Comparison of ENCODE assay signal across 30 cellular contexts in the genomic region with DNA sequence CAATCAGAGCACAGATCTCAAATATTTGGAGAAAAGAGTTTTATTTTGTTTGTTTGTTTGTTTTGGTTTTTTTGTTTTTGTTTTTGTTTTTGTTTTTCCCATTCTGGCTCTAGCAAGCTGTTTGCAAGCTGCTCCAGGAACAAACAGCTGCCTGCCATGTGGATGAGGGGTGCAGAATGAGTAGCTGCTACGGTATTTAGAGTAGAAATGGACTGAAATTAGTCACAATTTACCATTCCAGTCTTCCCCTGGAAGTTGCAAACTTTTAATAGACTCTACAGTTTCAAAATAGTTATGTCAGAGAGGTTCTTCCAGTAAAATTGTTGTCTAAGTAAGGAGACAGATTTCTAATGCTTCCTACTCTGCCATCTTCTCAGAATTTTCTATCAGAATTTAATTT. TPM values are rescaled to one million over a fixed set of nuclear protein-coding genes. Genes with fewer than 3 reads are reported as not detected.
"Had no signal": no experiment of that assay in that cellular context is flagged by ENCODE, and none has a peak within 500 bp of the region (broad histone marks: within the 10 kb centered on the region; RNA-seq: fewer than 3 reads in every experiment).

No MANE protein-coding gene starts in this region.

- H3K4me1 Mint-ChIP-seq: activated B cell treated with CpG ODN at 0.5 μM for 24 hours; activated naive CD8-positive, alpha-beta T cell treated with anti-CD3 and anti-CD28 coated beads, Interleukin-2, amount 10 ng/mL, durations not matched to agents 7 days and 5 days; T-cell had no signal

- H3K36me3 Mint-ChIP-seq: activated CD4-positive, alpha-beta memory T cell treated with anti-CD3 and anti-CD28 coated beads for 36 hours; activated naive CD8-positive, alpha-beta T cell treated with anti-CD3 and anti-CD28 coated beads, Interleukin-2, amount 10 ng/mL, durations not matched to agents 7 days and 5 days; T-cell had no signal

- H3K4me3 Mint-ChIP-seq: activated B cell treated with CpG ODN at 0.5 μM for 24 hours; activated CD4-positive, alpha-beta memory T cell treated with anti-CD3 and anti-CD28 coated beads for 36 hours; activated naive CD8-positive, alpha-beta T cell treated with anti-CD3 and anti-CD28 coated beads, Interleukin-2, amount 10 ng/mL, durations not matched to agents 7 days and 5 days; dendritic cell treated with granulocyte-macrophage colony-stimulating factor and Interleukin-4, amounts not matched to agents 40 ng/mL and 50 ng/mL, for 4 days; stimulated activated naive CD8-positive, alpha-beta T cell treated with anti-CD3 and anti-CD28 coated beads, Interleukin-15, Interleukin-2, amounts not matched to agents 100 ng/mL and 50 ng/mL, for 24 hours; T-cell had no signal

- H3K27me3 ChIP-seq: esophagus muscularis mucosa, transverse colon, uterus had no signal

- H3K9me3 Mint-ChIP-seq: activated naive CD8-positive, alpha-beta T cell treated with anti-CD3 and anti-CD28 coated beads, Interleukin-2, amount 10 ng/mL, durations not matched to agents 7 days and 5 days had no signal

- DNase-seq: activated B cell treated with CpG ODN at 0.5 μM for 24 hours; activated CD4-positive, alpha-beta memory T cell treated with anti-CD3 and anti-CD28 coated beads for 36 hours; activated CD4-positive, alpha-beta T cell treated with anti-CD3 and anti-CD28 coated beads for 4 hours; activated naive CD4-positive, alpha-beta T cell; activated naive CD8-positive, alpha-beta T cell treated with anti-CD3 and anti-CD28 coated beads, Interleukin-2, amount 10 ng/mL, durations not matched to agents 7 days and 5 days; activated T-cell treated with anti-CD3 and anti-CD28 coated beads for 4 hours; anterior cingulate cortex; effector CD8-positive, alpha-beta T cell; glutamatergic neuron; hippocampal formation; islet precursor cell; left colon; midbrain; psoas muscle; right cardiac atrium; small intestine; stimulated activated CD4-positive, alpha-beta T cell treated with anti-CD3 and anti-CD28 coated beads, Interleukin-15, amount 100 ng/mL, for 24 hours; stimulated activated CD4-positive, alpha-beta T cell treated with anti-CD3 and anti-CD28 coated beads, Interleukin-2, amount 100 ng/mL, for 48 hours; T-cell; transverse colon; uterus had no signal

- H3K27ac Mint-ChIP-seq: activated B cell treated with CpG ODN at 0.5 μM for 24 hours; activated CD4-positive, alpha-beta memory T cell treated with anti-CD3 and anti-CD28 coated beads for 36 hours; activated naive CD8-positive, alpha-beta T cell treated with anti-CD3 and anti-CD28 coated beads, Interleukin-2, amount 10 ng/mL, durations not matched to agents 7 days and 5 days; dendritic cell treated with granulocyte-macrophage colony-stimulating factor and Interleukin-4, amounts not matched to agents 40 ng/mL and 50 ng/mL, for 4 days; stimulated activated naive CD8-positive, alpha-beta T cell treated with anti-CD3 and anti-CD28 coated beads, Interleukin-15, Interleukin-2, amounts not matched to agents 100 ng/mL and 50 ng/mL, for 24 hours; T-cell had no signal

- H3K27me3 Mint-ChIP-seq: activated B cell treated with CpG ODN at 0.5 μM for 24 hours; activated CD4-positive, alpha-beta memory T cell treated with anti-CD3 and anti-CD28 coated beads for 36 hours; activated naive CD8-positive, alpha-beta T cell treated with anti-CD3 and anti-CD28 coated beads, Interleukin-2, amount 10 ng/mL, durations not matched to agents 7 days and 5 days; dendritic cell treated with granulocyte-macrophage colony-stimulating factor and Interleukin-4, amounts not matched to agents 40 ng/mL and 50 ng/mL, for 4 days; stimulated activated naive CD8-positive, alpha-beta T cell treated with anti-CD3 and anti-CD28 coated beads, Interleukin-15, Interleukin-2, amounts not matched to agents 100 ng/mL and 50 ng/mL, for 24 hours; T-cell had no signal

- H3K4me3 ChIP-seq: esophagus muscularis mucosa, lung, psoas muscle, transverse colon, uterus had no signal

- H3K9me3 ChIP-seq: psoas muscle, uterus had no signal

- FAIRE-seq: bronchial epithelial cell, endothelial cell of umbilical vein, small intestine had no signal

- H3K27ac ChIP-seq: esophagus muscularis mucosa, psoas muscle, transverse colon, uterus had no signal

- H3K36me3 ChIP-seq: esophagus muscularis mucosa, transverse colon, uterus had no signal

- H3K4me1 ChIP-seq: psoas muscle, transverse colon, uterus had no signal

- ATAC-seq: left colon, psoas muscle, right cardiac atrium, T-cell had no signal

RNA-seq across cellular contexts. Expression of a gene that starts 27.1 kb away (rescaled TPM):
- total RNA-seq: activated B cell treated with CpG ODN at 0.5 μM for 24 hours; activated CD4-positive, alpha-beta memory T cell treated with anti-CD3 and anti-CD28 coated beads for 36 hours; activated naive CD8-positive, alpha-beta T cell treated with anti-CD3 and anti-CD28 coated beads, Interleukin-2, amount 10 ng/mL, durations not matched to agents 7 days and 5 days; bronchial epithelial cell; cerebellum; endothelial cell of umbilical vein; esophagus muscularis mucosa; left colon; lung; osteocyte; psoas muscle; right cardiac atrium; T-cell; transverse colon; uterus had no signal
- polyA plus RNA-seq: endothelial cell of umbilical vein, lung, neural cell, psoas muscle, right cardiac atrium, small intestine had no signal
